In genomic region chr10:130409931-130410330, GRCh38 we compare ENCODE assay signal across 13 cellular contexts.
A peak's percentile ranks its signal among the peaks of the same experiment; 100 is the strongest.
DNase-seq lines count a peak whose midpoint lies in the region; ATAC-seq and TF ChIP-seq lines count a peak whose summit lies in the region.
"Had no signal": no experiment of that assay in that cellular context is flagged by ENCODE, and none has a peak within 500 bp of the region (broad histone marks: within the 10 kb centered on the region; RNA-seq: fewer than 3 reads in every experiment).

No MANE protein-coding gene starts in this region.

- H3K4me3 Mint-ChIP-seq in activated CD8-positive, alpha-beta T cell treated with anti-CD3 and anti-CD28 coated beads for 36 hours, result no peak overlapping the region
- H3K4me3 Mint-ChIP-seq: GM23338 had no signal

- no peaks in the 10 kb centered on the region for H3K36me3 Mint-ChIP-seq in activated CD8-positive, alpha-beta T cell treated with anti-CD3 and anti-CD28 coated beads for 36 hours (ENCODE audit: low read depth)
- H3K36me3 Mint-ChIP-seq: CD4-positive, CD25-positive, alpha-beta regulatory T cell had no signal

- intact Hi-C loops in sciatic nerve (cut with DNase I), result no loop called here
- intact Hi-C loops in activated CD8-positive, alpha-beta T cell treated with anti-CD3 and anti-CD28 coated beads for 36 hours (cut with micrococcal nuclease), result no loop called here

- H3K9me3 Mint-ChIP-seq in activated CD8-positive, alpha-beta T cell treated with anti-CD3 and anti-CD28 coated beads for 36 hours, result no peaks in the 10 kb centered on the region

- CTCF ChIA-PET in activated CD8-positive, alpha-beta T cell treated with anti-CD3 and anti-CD28 coated beads for 36 hours (lab: Charles Lee), result no interaction called here

- no peak for ATAC-seq in sciatic nerve
- ATAC-seq in GM19023 (IDR thresholded peaks at IDR 0.05; ENCODE audit: unreplicated experiment), result no peak
- no peak for ATAC-seq in GM21515 (IDR thresholded peaks at IDR 0.05; ENCODE audit: unreplicated experiment)
- no peak for ATAC-seq in activated CD8-positive, alpha-beta T cell treated with anti-CD3 and anti-CD28 coated beads for 36 hours
- ATAC-seq: GM12878, GM23338 had no signal

- no peak for TF ChIP-seq CTCF in activated CD8-positive, alpha-beta T cell treated with anti-CD3 and anti-CD28 coated beads for 36 hours (IDR thresholded peaks at IDR 0.05)

- POLR2A ChIA-PET in activated CD8-positive, alpha-beta T cell treated with anti-CD3 and anti-CD28 coated beads for 36 hours (lab: Charles Lee), result no interaction called here

- no peaks in the 10 kb centered on the region for H3K4me1 Mint-ChIP-seq in activated CD8-positive, alpha-beta T cell treated with anti-CD3 and anti-CD28 coated beads for 36 hours (ENCODE audit: low read depth)
- H3K4me1 Mint-ChIP-seq: CD4-positive, CD25-positive, alpha-beta regulatory T cell; GM23338 had no signal

- peak; percentile 8 for DNase-seq in activated CD8-positive, alpha-beta memory T cell treated with anti-CD3 and anti-CD28 coated beads, Interleukin-2, amount 50 U/mL, for 48 hours
- no peak for DNase-seq in activated CD8-positive, alpha-beta memory T cell treated with anti-CD3 and anti-CD28 coated beads, Interleukin-2, amount 50 U/mL, for 4 hours
- DNase-seq in ecto neural progenitor cell (ENCODE audit: low spot score), result peak; percentile 28
- DNase-seq in mesenteric fat pad (ENCODE audit: low spot score), result peak; percentile 60
- DNase-seq in sciatic nerve (ENCODE audit: low spot score), result peak; percentile 25
- no peak for DNase-seq in activated CD8-positive, alpha-beta T cell treated with anti-CD3 and anti-CD28 coated beads for 36 hours
- DNase-seq: ACHN; CD4-positive, CD25-positive, alpha-beta regulatory T cell; DMS 273 treated with DMSO at 0.1 percent for 48 hours had no signal

- H3K27me3 Mint-ChIP-seq in activated CD8-positive, alpha-beta T cell treated with anti-CD3 and anti-CD28 coated beads for 36 hours, result no peaks in the 10 kb centered on the region
- H3K27me3 Mint-ChIP-seq: CD4-positive, CD25-positive, alpha-beta regulatory T cell had no signal

- no peak overlapping the region for H3K27ac Mint-ChIP-seq in activated CD8-positive, alpha-beta T cell treated with anti-CD3 and anti-CD28 coated beads for 36 hours
- H3K27ac Mint-ChIP-seq: CD4-positive, CD25-positive, alpha-beta regulatory T cell; GM23338 had no signal

Comparison
In these comparisons a context has a peak if more than half of its experiments do, and no peak if none do; other contexts are left out.
1. DNase-seq: peak in activated CD8-positive, alpha-beta memory T cell treated with anti-CD3 and anti-CD28 coated beads, Interleukin-2, amount 50 U/mL, for 48 hours (single experiment), ecto neural progenitor cell (single experiment), mesenteric fat pad (single experiment) and sciatic nerve (single experiment); none in activated CD8-positive, alpha-beta memory T cell treated with anti-CD3 and anti-CD28 coated beads, Interleukin-2, amount 50 U/mL, for 4 hours (single experiment) and activated CD8-positive, alpha-beta T cell treated with anti-CD3 and anti-CD28 coated beads for 36 hours (single experiment).